1 cellular context compared by ENCODE assay signal in the genomic region with DNA sequence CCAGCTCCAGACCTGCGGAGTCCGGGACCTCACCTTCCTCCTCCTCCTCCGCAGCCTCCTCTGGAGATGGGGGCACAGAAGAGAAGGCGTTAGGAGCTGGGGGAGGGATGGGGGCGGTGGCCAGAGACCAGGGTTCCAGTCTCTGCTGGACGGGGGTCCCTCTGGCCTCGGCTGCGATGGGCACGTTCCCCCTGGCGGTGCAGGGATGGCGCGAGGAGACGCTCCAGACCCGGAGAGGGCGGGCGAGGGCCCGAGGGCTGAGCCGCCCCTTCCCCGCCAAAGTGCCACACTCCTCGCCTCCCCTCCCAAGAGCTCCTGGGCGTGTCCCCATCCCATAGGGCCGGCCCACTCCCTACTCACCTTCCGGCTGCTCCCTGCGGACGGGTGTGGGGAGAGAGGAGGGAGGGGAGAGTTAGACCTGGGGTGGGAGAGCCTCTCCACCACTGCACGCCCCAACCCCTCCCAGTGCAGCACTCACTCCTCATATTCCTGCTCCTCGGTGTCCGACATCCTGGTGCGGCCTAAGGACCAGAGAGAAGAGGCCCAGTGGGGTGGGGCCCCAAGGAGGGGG.
TF ChIP-seq lines count a peak whose summit lies in the region.

No MANE protein-coding gene starts in this region.

TF ChIP-seq in GM12878, 131 proteins besides CTCF, POLR2A, EP300 and RAD21:
- TF ChIP-seq HDAC6 (IDR thresholded peaks at IDR 0.05; ENCODE audit: unreplicated experiment) (no peak), ETV6 (conservative IDR thresholded peaks at IDR 0.05 in 1 of 2, IDR thresholded peaks at IDR 0.05 in 1 of 2; ENCODE audit: borderline replicate concordance in 1 of 2, low read depth in 1 of 2) (no peak), NFIC (IDR thresholded peaks at IDR 0.05; ENCODE audit: low read depth, low read length) (no peak), TAF1 (IDR thresholded peaks at IDR 0.05; ENCODE audit: borderline replicate concordance, low read depth, low read length) (no peak), NFXL1 (IDR thresholded peaks at IDR 0.05; ENCODE audit: borderline replicate concordance) (no peak), MEF2A (IDR thresholded peaks at IDR 0.05; ENCODE audit: insufficient read depth, low read depth, low read length) (no peak), POLR2AphosphoS5 (IDR thresholded peaks at IDR 0.05; ENCODE audit: low read length) (no peak), ZSCAN29 (IDR thresholded peaks at IDR 0.05) (no peak), SMARCA5 (IDR thresholded peaks at IDR 0.05) (no peak)
- TF ChIP-seq, protein P1, sequence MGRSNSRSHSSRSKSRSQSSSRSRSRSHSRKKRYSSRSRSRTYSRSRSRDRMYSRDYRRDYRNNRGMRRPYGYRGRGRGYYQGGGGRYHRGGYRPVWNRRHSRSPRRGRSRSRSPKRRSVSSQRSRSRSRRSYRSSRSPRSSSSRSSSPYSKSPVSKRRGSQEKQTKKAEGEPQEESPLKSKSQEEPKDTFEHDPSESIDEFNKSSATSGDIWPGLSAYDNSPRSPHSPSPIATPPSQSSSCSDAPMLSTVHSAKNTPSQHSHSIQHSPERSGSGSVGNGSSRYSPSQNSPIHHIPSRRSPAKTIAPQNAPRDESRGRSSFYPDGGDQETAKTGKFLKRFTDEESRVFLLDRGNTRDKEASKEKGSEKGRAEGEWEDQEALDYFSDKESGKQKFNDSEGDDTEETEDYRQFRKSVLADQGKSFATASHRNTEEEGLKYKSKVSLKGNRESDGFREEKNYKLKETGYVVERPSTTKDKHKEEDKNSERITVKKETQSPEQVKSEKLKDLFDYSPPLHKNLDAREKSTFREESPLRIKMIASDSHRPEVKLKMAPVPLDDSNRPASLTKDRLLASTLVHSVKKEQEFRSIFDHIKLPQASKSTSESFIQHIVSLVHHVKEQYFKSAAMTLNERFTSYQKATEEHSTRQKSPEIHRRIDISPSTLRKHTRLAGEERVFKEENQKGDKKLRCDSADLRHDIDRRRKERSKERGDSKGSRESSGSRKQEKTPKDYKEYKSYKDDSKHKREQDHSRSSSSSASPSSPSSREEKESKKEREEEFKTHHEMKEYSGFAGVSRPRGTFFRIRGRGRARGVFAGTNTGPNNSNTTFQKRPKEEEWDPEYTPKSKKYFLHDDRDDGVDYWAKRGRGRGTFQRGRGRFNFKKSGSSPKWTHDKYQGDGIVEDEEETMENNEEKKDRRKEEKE (IDR thresholded peaks at IDR 0.05), result no peak
- TF ChIP-seq, protein P2, sequence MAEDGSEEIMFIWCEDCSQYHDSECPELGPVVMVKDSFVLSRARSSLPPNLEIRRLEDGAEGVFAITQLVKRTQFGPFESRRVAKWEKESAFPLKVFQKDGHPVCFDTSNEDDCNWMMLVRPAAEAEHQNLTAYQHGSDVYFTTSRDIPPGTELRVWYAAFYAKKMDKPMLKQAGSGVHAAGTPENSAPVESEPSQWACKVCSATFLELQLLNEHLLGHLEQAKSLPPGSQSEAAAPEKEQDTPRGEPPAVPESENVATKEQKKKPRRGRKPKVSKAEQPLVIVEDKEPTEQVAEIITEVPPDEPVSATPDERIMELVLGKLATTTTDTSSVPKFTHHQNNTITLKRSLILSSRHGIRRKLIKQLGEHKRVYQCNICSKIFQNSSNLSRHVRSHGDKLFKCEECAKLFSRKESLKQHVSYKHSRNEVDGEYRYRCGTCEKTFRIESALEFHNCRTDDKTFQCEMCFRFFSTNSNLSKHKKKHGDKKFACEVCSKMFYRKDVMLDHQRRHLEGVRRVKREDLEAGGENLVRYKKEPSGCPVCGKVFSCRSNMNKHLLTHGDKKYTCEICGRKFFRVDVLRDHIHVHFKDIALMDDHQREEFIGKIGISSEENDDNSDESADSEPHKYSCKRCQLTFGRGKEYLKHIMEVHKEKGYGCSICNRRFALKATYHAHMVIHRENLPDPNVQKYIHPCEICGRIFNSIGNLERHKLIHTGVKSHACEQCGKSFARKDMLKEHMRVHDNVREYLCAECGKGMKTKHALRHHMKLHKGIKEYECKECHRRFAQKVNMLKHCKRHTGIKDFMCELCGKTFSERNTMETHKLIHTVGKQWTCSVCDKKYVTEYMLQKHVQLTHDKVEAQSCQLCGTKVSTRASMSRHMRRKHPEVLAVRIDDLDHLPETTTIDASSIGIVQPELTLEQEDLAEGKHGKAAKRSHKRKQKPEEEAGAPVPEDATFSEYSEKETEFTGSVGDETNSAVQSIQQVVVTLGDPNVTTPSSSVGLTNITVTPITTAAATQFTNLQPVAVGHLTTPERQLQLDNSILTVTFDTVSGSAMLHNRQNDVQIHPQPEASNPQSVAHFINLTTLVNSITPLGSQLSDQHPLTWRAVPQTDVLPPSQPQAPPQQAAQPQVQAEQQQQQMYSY (CRISPR knock-in tag; IDR thresholded peaks at IDR 0.05), result no peak
- TF ChIP-seq, protein P3, sequence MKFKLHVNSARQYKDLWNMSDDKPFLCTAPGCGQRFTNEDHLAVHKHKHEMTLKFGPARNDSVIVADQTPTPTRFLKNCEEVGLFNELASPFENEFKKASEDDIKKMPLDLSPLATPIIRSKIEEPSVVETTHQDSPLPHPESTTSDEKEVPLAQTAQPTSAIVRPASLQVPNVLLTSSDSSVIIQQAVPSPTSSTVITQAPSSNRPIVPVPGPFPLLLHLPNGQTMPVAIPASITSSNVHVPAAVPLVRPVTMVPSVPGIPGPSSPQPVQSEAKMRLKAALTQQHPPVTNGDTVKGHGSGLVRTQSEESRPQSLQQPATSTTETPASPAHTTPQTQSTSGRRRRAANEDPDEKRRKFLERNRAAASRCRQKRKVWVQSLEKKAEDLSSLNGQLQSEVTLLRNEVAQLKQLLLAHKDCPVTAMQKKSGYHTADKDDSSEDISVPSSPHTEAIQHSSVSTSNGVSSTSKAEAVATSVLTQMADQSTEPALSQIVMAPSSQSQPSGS (IDR thresholded peaks at IDR 0.05; ENCODE audit: low read length), result no peak
- TF ChIP-seq, protein P4, sequence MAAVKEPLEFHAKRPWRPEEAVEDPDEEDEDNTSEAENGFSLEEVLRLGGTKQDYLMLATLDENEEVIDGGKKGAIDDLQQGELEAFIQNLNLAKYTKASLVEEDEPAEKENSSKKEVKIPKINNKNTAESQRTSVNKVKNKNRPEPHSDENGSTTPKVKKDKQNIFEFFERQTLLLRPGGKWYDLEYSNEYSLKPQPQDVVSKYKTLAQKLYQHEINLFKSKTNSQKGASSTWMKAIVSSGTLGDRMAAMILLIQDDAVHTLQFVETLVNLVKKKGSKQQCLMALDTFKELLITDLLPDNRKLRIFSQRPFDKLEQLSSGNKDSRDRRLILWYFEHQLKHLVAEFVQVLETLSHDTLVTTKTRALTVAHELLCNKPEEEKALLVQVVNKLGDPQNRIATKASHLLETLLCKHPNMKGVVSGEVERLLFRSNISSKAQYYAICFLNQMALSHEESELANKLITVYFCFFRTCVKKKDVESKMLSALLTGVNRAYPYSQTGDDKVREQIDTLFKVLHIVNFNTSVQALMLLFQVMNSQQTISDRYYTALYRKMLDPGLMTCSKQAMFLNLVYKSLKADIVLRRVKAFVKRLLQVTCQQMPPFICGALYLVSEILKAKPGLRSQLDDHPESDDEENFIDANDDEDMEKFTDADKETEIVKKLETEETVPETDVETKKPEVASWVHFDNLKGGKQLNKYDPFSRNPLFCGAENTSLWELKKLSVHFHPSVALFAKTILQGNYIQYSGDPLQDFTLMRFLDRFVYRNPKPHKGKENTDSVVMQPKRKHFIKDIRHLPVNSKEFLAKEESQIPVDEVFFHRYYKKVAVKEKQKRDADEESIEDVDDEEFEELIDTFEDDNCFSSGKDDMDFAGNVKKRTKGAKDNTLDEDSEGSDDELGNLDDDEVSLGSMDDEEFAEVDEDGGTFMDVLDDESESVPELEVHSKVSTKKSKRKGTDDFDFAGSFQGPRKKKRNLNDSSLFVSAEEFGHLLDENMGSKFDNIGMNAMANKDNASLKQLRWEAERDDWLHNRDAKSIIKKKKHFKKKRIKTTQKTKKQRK (IDR thresholded peaks at IDR 0.05; ENCODE audit: low read depth, low read length), result no peak
TF ChIP-seq in GM12878: peak in this region for 0.
